Comparison of ENCODE assay signal across 15 cellular contexts in the genomic region with DNA sequence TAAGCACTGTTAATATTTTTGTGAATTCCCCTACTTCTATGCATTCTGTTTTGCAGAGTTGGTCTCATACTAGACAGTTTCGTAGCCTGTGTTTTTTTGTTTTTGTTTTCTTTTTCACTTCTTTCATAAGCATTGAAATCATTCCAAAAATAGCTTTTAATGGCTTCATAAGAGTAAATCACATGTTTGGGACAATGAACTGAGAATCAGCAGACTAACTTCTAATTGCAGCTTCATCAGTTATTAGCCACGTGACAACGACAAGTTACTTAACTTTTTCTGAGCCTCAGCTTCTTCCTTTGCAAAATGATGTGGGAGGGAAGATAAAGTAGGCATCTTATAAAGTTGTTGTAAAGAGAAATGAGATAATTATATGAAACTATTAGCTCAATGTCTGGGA.
DNase-seq lines count a peak whose midpoint lies in the region; ATAC-seq and TF ChIP-seq lines count a peak whose summit lies in the region.
"Had no signal": no experiment of that assay in that cellular context is flagged by ENCODE, and none has a peak within 500 bp of the region (broad histone marks: within the 10 kb centered on the region; RNA-seq: fewer than 3 reads in every experiment).

No MANE protein-coding gene starts in this region.

- TF ChIP-seq POLR2A in ovary (IDR thresholded peaks at IDR 0.05) = no peak

- H3K4me3 ChIP-seq in GM12865 (ENCODE audit: low read depth, low read length) (no peak overlapping the region), fibroblast of villous mesenchyme (ENCODE audit: low read depth, low read length) (no peak overlapping the region), smooth muscle cell (no peak overlapping the region), ovary (no peak overlapping the region)

- no peaks in the 10 kb centered on the region for H4K20me1 ChIP-seq in smooth muscle cell (ENCODE audit: low read depth)

- intact Hi-C loops in ovary (cut with DNase I) = no loop called here

- H3K79me2 ChIP-seq in smooth muscle cell (ENCODE audit: low read depth) = no peaks in the 10 kb centered on the region

- H3K9ac ChIP-seq in smooth muscle cell (ENCODE audit: low read depth) = no peak overlapping the region

- peaks cover 18% of the 10 kb centered on the region for H3K4me1 ChIP-seq in smooth muscle cell (ENCODE audit: low read depth)
- H3K4me1 ChIP-seq in ovary (ENCODE audit: insufficient read depth) = peaks cover 13% of the 10 kb centered on the region

- WGBS in smooth muscle cell (ENCODE audit: low lambda C conversion rate) = 55% methylated on average over 3 of the region's 3 CpGs
- 7 to 22% (median 16%) methylated on average over 3 of the region's 3 CpGs for WGBS in ovary, 3 donors

- DNase-seq in GM12865 (ENCODE audit: low read depth) = peak; percentile 10
- peak; percentile 7 for DNase-seq in SK-MEL-5 (ENCODE audit: low read depth, low spot score)
- peak; percentile 69 for DNase-seq in fibroblast of villous mesenchyme (ENCODE audit: low read depth)
- no peak for DNase-seq in smooth muscle cell (lab: John Stamatoyannopoulos, UW; ENCODE audit: unreplicated experiment)
- DNase-seq in ovary = no peak
- no peak for DNase-seq in NCI-H748 treated with DMSO at 0.1 percent for 48 hours (lab: John Stamatoyannopoulos, UW)
- DNase-seq: Calu3; CD4-positive, alpha-beta T cell; DMS 273 treated with DMSO at 0.1 percent for 48 hours; HCEC 1CT; HFFc6; KBM-7 had no signal

- peak overlapping the region; percentile 66 for H3K4me2 ChIP-seq in smooth muscle cell

- peak overlapping the region; percentile 23 for H3K27ac ChIP-seq in smooth muscle cell (ENCODE audit: low read depth)
- peak overlapping the region in 1 of 2 donors; percentile 35 for H3K27ac ChIP-seq in ovary
- H3K27ac ChIP-seq: HL-60 had no signal

- TF ChIP-seq CTCF in GM12865 (IDR thresholded peaks at IDR 0.05; ENCODE audit: insufficient read depth, low read depth, low read length, missing control alignments) (no peak), fibroblast of villous mesenchyme (IDR thresholded peaks at IDR 0.05; ENCODE audit: insufficient read depth, low read depth, low read length) (no peak), smooth muscle cell (IDR thresholded peaks at IDR 0.05; ENCODE audit: borderline replicate concordance, insufficient read depth, poor library complexity, severe bottlenecking) (no peak), ovary (IDR thresholded peaks at IDR 0.05) (no peak)

- no peak for TF ChIP-seq EP300 in ovary (IDR thresholded peaks at IDR 0.05)

- H2AFZ ChIP-seq in smooth muscle cell (ENCODE audit: low read depth) = peak overlapping the region; percentile 78

- H3K9me3 ChIP-seq in smooth muscle cell (replicated peaks; ENCODE audit: low read depth) (no peaks in the 10 kb centered on the region), ovary (no peaks in the 10 kb centered on the region)

- ATAC-seq in GM19328 (IDR thresholded peaks at IDR 0.05; ENCODE audit: unreplicated experiment) (no peak), GM21737 (IDR thresholded peaks at IDR 0.05; ENCODE audit: unreplicated experiment) (no peak)

- in situ Hi-C loops in SK-MEL-5 (cut with HindIII; ENCODE audit: low pct_unique_long_range_greater_than_20kb, low sequenced_read_pairs) = no loop called here

- H3K36me3 ChIP-seq in smooth muscle cell (ENCODE audit: low read depth) (no peaks in the 10 kb centered on the region), ovary (no peaks in the 10 kb centered on the region)

- H3F3A ChIP-seq in smooth muscle cell (ENCODE audit: low read depth) = peaks cover 11% of the 10 kb centered on the region

- no peaks in the 10 kb centered on the region for H3K27me3 ChIP-seq in smooth muscle cell (ENCODE audit: low read depth)
- no peaks in the 10 kb centered on the region for H3K27me3 ChIP-seq in ovary

Comparison
In these comparisons a context has a peak if more than half of its experiments do, and no peak if none do; other contexts are left out.
1. DNase-seq: peak in GM12865 (single experiment), SK-MEL-5 (single experiment) and fibroblast of villous mesenchyme (single experiment); none in smooth muscle cell (single experiment), ovary (0 of 5) and NCI-H748 treated with DMSO at 0.1 percent for 48 hours (single experiment).